In the genomic region with DNA sequence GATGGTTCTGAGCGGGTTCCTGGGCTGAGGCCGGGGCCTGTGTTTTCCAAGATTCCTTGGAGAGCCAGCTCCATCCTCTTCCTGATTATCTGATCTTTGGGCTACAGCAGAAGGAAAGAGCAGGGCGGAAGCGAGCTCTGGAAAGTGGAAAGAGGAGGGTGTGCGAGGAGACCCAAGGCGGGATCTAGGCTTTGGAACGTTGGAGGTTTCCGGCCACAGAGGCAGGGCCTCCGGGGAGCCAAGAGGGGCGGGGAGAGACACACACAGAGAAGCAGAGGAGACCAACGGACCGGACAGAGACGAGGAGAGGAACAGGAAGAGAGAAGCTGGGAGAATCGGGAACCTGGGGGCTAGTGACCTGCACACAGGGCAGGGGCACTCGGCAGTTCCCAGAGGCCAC, we compare ENCODE assay signal across 1 cellular context.
A peak's percentile ranks its signal among the peaks of the same experiment; 100 is the strongest.
TF ChIP-seq lines count a peak whose summit lies in the region.

A gene with protein sequence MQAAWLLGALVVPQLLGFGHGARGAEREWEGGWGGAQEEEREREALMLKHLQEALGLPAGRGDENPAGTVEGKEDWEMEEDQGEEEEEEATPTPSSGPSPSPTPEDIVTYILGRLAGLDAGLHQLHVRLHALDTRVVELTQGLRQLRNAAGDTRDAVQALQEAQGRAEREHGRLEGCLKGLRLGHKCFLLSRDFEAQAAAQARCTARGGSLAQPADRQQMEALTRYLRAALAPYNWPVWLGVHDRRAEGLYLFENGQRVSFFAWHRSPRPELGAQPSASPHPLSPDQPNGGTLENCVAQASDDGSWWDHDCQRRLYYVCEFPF (plus strand): TSS at position 296 of the 400 bp plus-strand sequence. CDS start 162 bp downstream, outside the sequence.

TF ChIP-seq in H1, 55 proteins besides CTCF, POLR2A, EP300 and RAD21:
- TF ChIP-seq MAFK (IDR thresholded peaks at IDR 0.05; ENCODE audit: low read depth, low read length) (no peak), CBX5 (IDR thresholded peaks at IDR 0.05; ENCODE audit: low read depth, low read length) (no peak), EZH2 (IDR thresholded peaks at IDR 0.05; ENCODE audit: low read depth, low read length, severe bottlenecking) (peak; percentile 43)
